8 cellular contexts compared by ENCODE assay signal in genomic region chr2:64311948-64312621, GRCh38.
DNase-seq lines count a peak whose midpoint lies in the region; ATAC-seq and TF ChIP-seq lines count a peak whose summit lies in the region.

No MANE protein-coding gene starts in this region.

- H3K36me3 Mint-ChIP-seq in activated T-helper 17 cell treated with anti-CD3 and anti-CD28 coated beads, Interleukin-2, amount 50 U/mL, for 72 hours (ENCODE audit: low read depth) = no peaks in the 10 kb centered on the region

- H3K9me3 Mint-ChIP-seq in activated T-helper 17 cell treated with anti-CD3 and anti-CD28 coated beads, Interleukin-2, amount 50 U/mL, for 72 hours = no peaks in the 10 kb centered on the region

- intact Hi-C loops in heart right ventricle (cut with DNase I) = loop anchor here in 7 of 10 donors (1.0 to 10.0 kb wide), 7 partner anchors 40 to 883 kb away; partner anchors contain the start of gene PELI1 (in 3 of the 7)
- intact Hi-C loops in psoas muscle (cut with DNase I) = loop anchor here (5.0 kb wide), 2 partner anchors 170 to 265 kb away; partner anchors contain the start of gene PELI1 (in 1 of the 2)

- H3K27ac ChIP-seq in angular gyrus (ENCODE audit: low read depth, low read length) = peak overlapping the region; percentile 65
- H3K27ac ChIP-seq in heart right ventricle = peak overlapping the region in 7 of 10 donors; percentile 7 to 71 (median 53)
- H3K27ac ChIP-seq in psoas muscle = no peak overlapping the region

- ATAC-seq in heart right ventricle = peak; percentile 88 to 95 (median 93)
- ATAC-seq in psoas muscle = peak; percentile 94 to 99 (median 96)
- ATAC-seq in activated T-helper 17 cell treated with anti-CD3 and anti-CD28 coated beads, Interleukin-2, amount 50 U/mL, for 72 hours (replicated peaks) = no peak
- no peak for ATAC-seq in GM21528 (IDR thresholded peaks at IDR 0.05; ENCODE audit: low FRiP score, unreplicated experiment)
- no peak for ATAC-seq in HG02678 (IDR thresholded peaks at IDR 0.05; ENCODE audit: unreplicated experiment)

- no peaks in the 10 kb centered on the region for H3K4me1 Mint-ChIP-seq in activated T-helper 17 cell treated with anti-CD3 and anti-CD28 coated beads, Interleukin-2, amount 50 U/mL, for 72 hours

- 27 to 42% methylated on average over 13 of the region's 13 CpGs for WGBS in heart right ventricle, 2 donors
- WGBS in psoas muscle, 3 donors = 20 to 23% (median 21%) methylated on average over 13 of the region's 13 CpGs

- DNase-seq in Ammon's horn (ENCODE audit: low spot score) (peak; percentile 94), MV-4-11 (lab: John Stamatoyannopoulos, UW) (peak; percentile 50), heart right ventricle (peak; percentile 61 to 81), psoas muscle (peak; percentile 70 to 78)

- H3K27me3 Mint-ChIP-seq in activated T-helper 17 cell treated with anti-CD3 and anti-CD28 coated beads, Interleukin-2, amount 50 U/mL, for 72 hours = no peaks in the 10 kb centered on the region

- H3K27me3 ChIP-seq in heart right ventricle = no peaks in the 10 kb centered on the region
- no peaks in the 10 kb centered on the region for H3K27me3 ChIP-seq in psoas muscle (ENCODE audit: insufficient read depth in 3 of 3, low read length in 2 of 3)

- no peak overlapping the region for H3K4me3 Mint-ChIP-seq in activated T-helper 17 cell treated with anti-CD3 and anti-CD28 coated beads, Interleukin-2, amount 50 U/mL, for 72 hours

- H3K4me1 ChIP-seq in heart right ventricle (peaks cover 0 to 27% (median 18%) of the 10 kb centered on the region in 9 donors), psoas muscle (peaks cover 9% of the 10 kb centered on the region)

- H3K4me3 ChIP-seq in heart right ventricle = peak overlapping the region in 3 of 10 donors; percentile 3 to 22 (median 8)
- peak overlapping the region; percentile 29 for H3K4me3 ChIP-seq in psoas muscle

- no peaks in the 10 kb centered on the region for H3K36me3 ChIP-seq in heart right ventricle
- H3K36me3 ChIP-seq in psoas muscle (ENCODE audit: insufficient read depth in 1 of 2, low read depth in 1 of 2) = no peaks in the 10 kb centered on the region

- no peaks in the 10 kb centered on the region for H3K9me3 ChIP-seq in heart right ventricle
- no peaks in the 10 kb centered on the region for H3K9me3 ChIP-seq in psoas muscle

- TF ChIP-seq CTCF in heart right ventricle (IDR thresholded peaks at IDR 0.05) (peak; percentile 18 to 77 (median 58)), psoas muscle (IDR thresholded peaks at IDR 0.05) (peak; percentile 51)

- no peak overlapping the region for H3K27ac Mint-ChIP-seq in activated T-helper 17 cell treated with anti-CD3 and anti-CD28 coated beads, Interleukin-2, amount 50 U/mL, for 72 hours

Comparison
In these comparisons a context has a peak if more than half of its experiments do, and no peak if none do; other contexts are left out.
1. ATAC-seq: peak in heart right ventricle (8 of 8) and psoas muscle (4 of 4); none in activated T-helper 17 cell treated with anti-CD3 and anti-CD28 coated beads, Interleukin-2, amount 50 U/mL, for 72 hours (single experiment), GM21528 (single experiment) and HG02678 (single experiment).
2. Peak in every context shown above with its lines, with median percentiles within 50 percentile points of each other: DNase-seq.